1 cellular context compared by ENCODE assay signal in genomic region chr20:32189123-32189410, GRCh38.
TF ChIP-seq lines count a peak whose summit lies in the region.

No MANE protein-coding gene starts in this region.

TF ChIP-seq in H1, 55 proteins besides CTCF, POLR2A, EP300 and RAD21 (continued from another document):
- TF ChIP-seq GABPA (IDR thresholded peaks at IDR 0.05; ENCODE audit: borderline replicate concordance, insufficient read depth, low read length) (no peak), JUND (IDR thresholded peaks at IDR 0.05; ENCODE audit: low read length) (no peak), JUN (IDR thresholded peaks at IDR 0.05; ENCODE audit: low read depth, low read length) (no peak), POLR2AphosphoS5 (IDR thresholded peaks at IDR 0.05; ENCODE audit: low read depth, low read length) (no peak), GTF2F1 (IDR thresholded peaks at IDR 0.05; ENCODE audit: borderline replicate concordance, low read depth, low read length) (no peak), BACH1 (IDR thresholded peaks at IDR 0.05; ENCODE audit: low read length) (no peak), RFX5 (IDR thresholded peaks at IDR 0.05; ENCODE audit: borderline replicate concordance, low read depth, low read length) (no peak), YY1 (IDR thresholded peaks at IDR 0.05; ENCODE audit: low read depth, low read length) (no peak), TAF1 (IDR thresholded peaks at IDR 0.05; ENCODE audit: low read depth, low read length) (no peak), CREB1 (IDR thresholded peaks at IDR 0.05) (no peak), BCL11A (IDR thresholded peaks at IDR 0.05; ENCODE audit: low read depth in 2 of 2, low read length in 2 of 2) (no peak), TCF12 (IDR thresholded peaks at IDR 0.05; ENCODE audit: low read depth, low read length) (no peak), CEBPB (IDR thresholded peaks at IDR 0.05; ENCODE audit: low read depth, low read length) (no peak), SIRT6 (IDR thresholded peaks at IDR 0.05; ENCODE audit: low read length) (no peak), RBBP5 (IDR thresholded peaks at IDR 0.05; ENCODE audit: borderline replicate concordance, low read depth, low read length) (no peak)
- TF ChIP-seq, protein P1, sequence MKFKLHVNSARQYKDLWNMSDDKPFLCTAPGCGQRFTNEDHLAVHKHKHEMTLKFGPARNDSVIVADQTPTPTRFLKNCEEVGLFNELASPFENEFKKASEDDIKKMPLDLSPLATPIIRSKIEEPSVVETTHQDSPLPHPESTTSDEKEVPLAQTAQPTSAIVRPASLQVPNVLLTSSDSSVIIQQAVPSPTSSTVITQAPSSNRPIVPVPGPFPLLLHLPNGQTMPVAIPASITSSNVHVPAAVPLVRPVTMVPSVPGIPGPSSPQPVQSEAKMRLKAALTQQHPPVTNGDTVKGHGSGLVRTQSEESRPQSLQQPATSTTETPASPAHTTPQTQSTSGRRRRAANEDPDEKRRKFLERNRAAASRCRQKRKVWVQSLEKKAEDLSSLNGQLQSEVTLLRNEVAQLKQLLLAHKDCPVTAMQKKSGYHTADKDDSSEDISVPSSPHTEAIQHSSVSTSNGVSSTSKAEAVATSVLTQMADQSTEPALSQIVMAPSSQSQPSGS (IDR thresholded peaks at IDR 0.05; ENCODE audit: low read length): no peak
